Comparison of ENCODE assay signal across 8 cellular contexts in the genomic region with DNA sequence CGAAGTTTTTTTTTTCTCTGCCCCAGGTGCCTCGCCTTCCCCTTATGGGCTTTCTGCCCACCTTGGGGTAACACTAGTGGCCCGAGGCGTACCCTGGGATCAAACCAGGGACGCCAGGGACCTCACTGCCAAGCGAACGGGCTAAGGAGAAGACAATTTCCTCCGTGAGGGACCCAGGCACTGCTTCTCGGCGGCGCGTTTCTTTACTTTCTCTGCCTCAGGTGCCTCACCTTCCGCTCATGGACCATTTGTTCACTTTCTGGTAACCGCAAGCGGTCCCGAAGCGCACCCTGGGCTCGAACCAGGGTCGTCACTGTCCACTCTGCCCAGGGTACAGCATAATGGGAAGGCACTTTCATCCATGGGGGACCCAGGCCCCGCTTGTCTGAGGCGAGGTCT.
DNase-seq lines count a peak whose midpoint lies in the region; ATAC-seq and TF ChIP-seq lines count a peak whose summit lies in the region.
"Not testable (repeated sequence)": the region's sequence is repeated elsewhere in the genome, so short reads cannot be mapped to it uniquely, and the experiment has no call there.

No MANE protein-coding gene starts in this region.

- not testable (repeated sequence) for H3K4me2 ChIP-seq in HCT116 (ENCODE audit: low read length)

- POLR2A ChIA-PET in HCT116 (lab: Charles Lee); naive thymus-derived CD4-positive, alpha-beta T cell (lab: Charles Lee): not testable (repeated sequence)

- not testable (repeated sequence) for H3K9me3 ChIP-seq in HCT116 (ENCODE audit: control insufficient read depth in 1 of 2, insufficient read depth in 1 of 2, low read depth in 1 of 2, low read length in 2 of 2); esophagus muscularis mucosa; naive thymus-derived CD4-positive, alpha-beta T cell (ENCODE audit: control insufficient read depth in 2 of 3, low read length in 3 of 3)

- H3K36me3 Mint-ChIP-seq in CD14-positive monocyte; T-helper 1 cell treated with Interleukin-12 subunit alpha and Interleukin-12 subunit beta and Interleukin-4 antibody, amounts not matched to agents 30 μg/mL and 1 μg/mL, for 36 hours (ENCODE audit: low read depth); activated naive CD4-positive, alpha-beta T cell treated with anti-CD3 and anti-CD28 coated beads, Interleukin-2, amount 50 U/mL, for 24 hours; naive thymus-derived CD4-positive, alpha-beta T cell; stimulated activated naive CD8-positive, alpha-beta T cell treated with anti-CD3 and anti-CD28 coated beads, Interleukin-15, Interleukin-2, amounts not matched to agents 100 ng/mL and 50 ng/mL, for 24 hours (ENCODE audit: low read depth): not testable (repeated sequence)

- not testable (repeated sequence) for TF ChIP-seq CTCF in CD14-positive monocyte (IDR thresholded peaks at IDR 0.05); HCT116 (IDR thresholded peaks at IDR 0.05 in 2 of 3, conservative IDR thresholded peaks at IDR 0.05 in 1 of 3; ENCODE audit: borderline replicate concordance in 1 of 3, insufficient read depth in 1 of 3, low read depth in 2 of 3, low read length in 2 of 3); esophagus muscularis mucosa (IDR thresholded peaks at IDR 0.05)

- TF ChIP-seq EP300 in esophagus muscularis mucosa (IDR thresholded peaks at IDR 0.05) = not testable (repeated sequence)

- not testable (repeated sequence) for TF ChIP-seq POLR2A in HCT116 (IDR thresholded peaks at IDR 0.05; ENCODE audit: borderline replicate concordance, extremely low read depth, insufficient read depth, insufficient read length); esophagus muscularis mucosa (IDR thresholded peaks at IDR 0.05; ENCODE audit: low read depth)

- ATAC-seq in HCT116; naive thymus-derived CD4-positive, alpha-beta T cell: not testable (repeated sequence)

- peaks cover 12% of the 10 kb centered on the region for H3K4me1 Mint-ChIP-seq in CD14-positive monocyte
- H3K4me1 Mint-ChIP-seq in T-helper 1 cell treated with Interleukin-12 subunit alpha and Interleukin-12 subunit beta and Interleukin-4 antibody, amounts not matched to agents 30 μg/mL and 1 μg/mL, for 36 hours (ENCODE audit: low read depth); activated naive CD4-positive, alpha-beta T cell treated with anti-CD3 and anti-CD28 coated beads, Interleukin-2, amount 50 U/mL, for 24 hours; naive thymus-derived CD4-positive, alpha-beta T cell: not testable (repeated sequence)
- H3K4me1 Mint-ChIP-seq in stimulated activated naive CD8-positive, alpha-beta T cell treated with anti-CD3 and anti-CD28 coated beads, Interleukin-15, Interleukin-2, amounts not matched to agents 100 ng/mL and 50 ng/mL, for 24 hours (ENCODE audit: low read depth) = peaks cover 10% of the 10 kb centered on the region

- H3K27ac ChIP-seq in HCT116 (ENCODE audit: low read depth, low read length); naive thymus-derived CD4-positive, alpha-beta T cell (ENCODE audit: low read depth, low read length): not testable (repeated sequence)
- H3K27ac ChIP-seq in esophagus muscularis mucosa (replicated peaks in 1 of 4) = peak overlapping the region in 3 of 4 donors; percentile 57 to 85 (median 70)

- peaks cover 3 to 11% (median 8%) of the 10 kb centered on the region in 7 donors for H3K9me3 Mint-ChIP-seq in CD14-positive monocyte
- H3K9me3 Mint-ChIP-seq in T-helper 1 cell treated with Interleukin-12 subunit alpha and Interleukin-12 subunit beta and Interleukin-4 antibody, amounts not matched to agents 30 μg/mL and 1 μg/mL, for 36 hours; activated naive CD4-positive, alpha-beta T cell treated with anti-CD3 and anti-CD28 coated beads, Interleukin-2, amount 50 U/mL, for 24 hours; naive thymus-derived CD4-positive, alpha-beta T cell; stimulated activated naive CD8-positive, alpha-beta T cell treated with anti-CD3 and anti-CD28 coated beads, Interleukin-15, Interleukin-2, amounts not matched to agents 100 ng/mL and 50 ng/mL, for 24 hours: not testable (repeated sequence)

- not testable (repeated sequence) for H3K4me1 ChIP-seq in HCT116 (ENCODE audit: control insufficient read depth in 1 of 2, insufficient read depth in 2 of 2, low read length in 2 of 2); naive thymus-derived CD4-positive, alpha-beta T cell (ENCODE audit: control insufficient read depth in 2 of 2, insufficient read depth in 2 of 2, low read length in 2 of 2)
- H3K4me1 ChIP-seq in esophagus muscularis mucosa = peaks cover 0 to 17% (median 13%) of the 10 kb centered on the region in 4 donors

- intact Hi-C loops in CD14-positive monocyte (cut with micrococcal nuclease); HCT116 (cut with micrococcal nuclease); esophagus muscularis mucosa (cut with DNase I); naive thymus-derived CD4-positive, alpha-beta T cell (cut with micrococcal nuclease): not testable (repeated sequence)

- BruUV-seq in HCT116 (replicated peaks; lab: Mats Ljungman, UMichigan) = TSS peak; percentile 75

- 93% methylated on average over 16 of the region's 21 CpGs for WGBS in esophagus muscularis mucosa

- not testable (repeated sequence) for H3K9me2 ChIP-seq in HCT116 (ENCODE audit: insufficient read depth)

- H3K9ac ChIP-seq in HCT116 (ENCODE audit: low read length) = not testable (repeated sequence)

- H3K27me3 ChIP-seq in HCT116 (ENCODE audit: insufficient read depth, low read length); esophagus muscularis mucosa; naive thymus-derived CD4-positive, alpha-beta T cell (ENCODE audit: control insufficient read depth in 2 of 2, insufficient read depth in 2 of 2, low read length in 2 of 2): not testable (repeated sequence)

- H3K4me3 Mint-ChIP-seq in CD14-positive monocyte = peak overlapping the region; percentile 20 to 35
- H3K4me3 Mint-ChIP-seq in T-helper 1 cell treated with Interleukin-12 subunit alpha and Interleukin-12 subunit beta and Interleukin-4 antibody, amounts not matched to agents 30 μg/mL and 1 μg/mL, for 36 hours = peak overlapping the region; percentile 53
- H3K4me3 Mint-ChIP-seq in activated naive CD4-positive, alpha-beta T cell treated with anti-CD3 and anti-CD28 coated beads, Interleukin-2, amount 50 U/mL, for 24 hours = peak overlapping the region; percentile 93
- peak overlapping the region in 8 of 10 donors; percentile 7 to 99 (median 66) for H3K4me3 Mint-ChIP-seq in naive thymus-derived CD4-positive, alpha-beta T cell
- peak overlapping the region; percentile 97 for H3K4me3 Mint-ChIP-seq in stimulated activated naive CD8-positive, alpha-beta T cell treated with anti-CD3 and anti-CD28 coated beads, Interleukin-15, Interleukin-2, amounts not matched to agents 100 ng/mL and 50 ng/mL, for 24 hours

- not testable (repeated sequence) for H2AFZ ChIP-seq in HCT116 (ENCODE audit: low read depth, low read length, poor library complexity, severe bottlenecking)

- not testable (repeated sequence) for DNase-seq in CD14-positive monocyte (ENCODE audit: low spot score); HCT116 (ENCODE audit: low read depth, low spot score); esophagus muscularis mucosa (ENCODE audit: extremely low spot score); naive thymus-derived CD4-positive, alpha-beta T cell
- DNase-seq in activated CD8-positive, alpha-beta memory T cell treated with anti-CD3 and anti-CD28 coated beads for 24 hours = peak; percentile 56

- H3K79me2 ChIP-seq in HCT116 (ENCODE audit: insufficient read depth, low read length) = not testable (repeated sequence)

- not testable (repeated sequence) for H3K4me3 ChIP-seq in HCT116 (replicated peaks in 1 of 2; ENCODE audit: low read depth in 1 of 2, low read length in 2 of 2); esophagus muscularis mucosa; naive thymus-derived CD4-positive, alpha-beta T cell (ENCODE audit: low read length)

- CTCF ChIA-PET in HCT116 (lab: Charles Lee); naive thymus-derived CD4-positive, alpha-beta T cell (lab: Charles Lee): not testable (repeated sequence)

- H3K36me3 ChIP-seq in HCT116 (ENCODE audit: control insufficient read depth in 1 of 2, insufficient read depth in 2 of 2, low read length in 2 of 2); esophagus muscularis mucosa; naive thymus-derived CD4-positive, alpha-beta T cell (ENCODE audit: control insufficient read depth in 2 of 3, insufficient read depth in 3 of 3, low read length in 3 of 3): not testable (repeated sequence)

- RAD21 ChIA-PET in HCT116 (lab: Charles Lee; ENCODE audit: low non-redundant PET in 1 of 2, low total read pairs in 2 of 2, uncharacterized antibody in 2 of 2, unreplicated experiment in 2 of 2) = not testable (repeated sequence)

- not testable (repeated sequence) for H3K27ac Mint-ChIP-seq in CD14-positive monocyte; T-helper 1 cell treated with Interleukin-12 subunit alpha and Interleukin-12 subunit beta and Interleukin-4 antibody, amounts not matched to agents 30 μg/mL and 1 μg/mL, for 36 hours; stimulated activated naive CD8-positive, alpha-beta T cell treated with anti-CD3 and anti-CD28 coated beads, Interleukin-15, Interleukin-2, amounts not matched to agents 100 ng/mL and 50 ng/mL, for 24 hours
- peak overlapping the region; percentile 59 for H3K27ac Mint-ChIP-seq in activated naive CD4-positive, alpha-beta T cell treated with anti-CD3 and anti-CD28 coated beads, Interleukin-2, amount 50 U/mL, for 24 hours
- H3K27ac Mint-ChIP-seq in naive thymus-derived CD4-positive, alpha-beta T cell = peak overlapping the region in 4 of 9 donors; percentile 32 to 99 (median 76)

- peaks cover 0 to 12% (median 1%) of the 10 kb centered on the region in 3 donors for H3K27me3 Mint-ChIP-seq in CD14-positive monocyte (ENCODE audit: low read depth in 3 of 3)
- H3K27me3 Mint-ChIP-seq in T-helper 1 cell treated with Interleukin-12 subunit alpha and Interleukin-12 subunit beta and Interleukin-4 antibody, amounts not matched to agents 30 μg/mL and 1 μg/mL, for 36 hours (ENCODE audit: low read depth); activated naive CD4-positive, alpha-beta T cell treated with anti-CD3 and anti-CD28 coated beads, Interleukin-2, amount 50 U/mL, for 24 hours; naive thymus-derived CD4-positive, alpha-beta T cell; stimulated activated naive CD8-positive, alpha-beta T cell treated with anti-CD3 and anti-CD28 coated beads, Interleukin-15, Interleukin-2, amounts not matched to agents 100 ng/mL and 50 ng/mL, for 24 hours: not testable (repeated sequence)

- not testable (repeated sequence) for H4K20me1 ChIP-seq in HCT116 (ENCODE audit: insufficient read depth)

- not testable (repeated sequence) for TF ChIP-seq RAD21 in HCT116 (IDR thresholded peaks at IDR 0.05; ENCODE audit: low read depth)

Comparison
In these comparisons a context has a peak if more than half of its experiments do, and no peak if none do; other contexts are left out.
1. H3K4me3 Mint-ChIP-seq: peak in every context shown above with its lines; median percentile 97 in stimulated activated naive CD8-positive, alpha-beta T cell treated with anti-CD3 and anti-CD28 coated beads, Interleukin-15, Interleukin-2, amounts not matched to agents 100 ng/mL and 50 ng/mL, for 24 hours; 93 in activated naive CD4-positive, alpha-beta T cell treated with anti-CD3 and anti-CD28 coated beads, Interleukin-2, amount 50 U/mL, for 24 hours; 66 in naive thymus-derived CD4-positive, alpha-beta T cell; 53 in T-helper 1 cell treated with Interleukin-12 subunit alpha and Interleukin-12 subunit beta and Interleukin-4 antibody, amounts not matched to agents 30 μg/mL and 1 μg/mL, for 36 hours; 28 in CD14-positive monocyte.